ENCODE assay signal across 8 cellular contexts in genomic region chr7:151086802-151087246, GRCh38. TPM values are rescaled to one million over a fixed set of nuclear protein-coding genes. Genes with fewer than 3 reads are reported as not detected.
A peak's percentile ranks its signal among the peaks of the same experiment; 100 is the strongest.
DNase-seq lines count a peak whose midpoint lies in the region; ATAC-seq and TF ChIP-seq lines count a peak whose summit lies in the region.

No MANE protein-coding gene starts in this region.

- TF ChIP-seq POLR2A in gastrocnemius medialis (IDR thresholded peaks at IDR 0.05) = no peak

- H3K27me3 ChIP-seq in right atrium auricular region (no peaks in the 10 kb centered on the region), gastrocnemius medialis (no peaks in the 10 kb centered on the region)

- intact Hi-C loops in gastrocnemius medialis (cut with DNase I; ENCODE audit: low total_unique reads) = loop anchor here (1.0 to 10.0 kb wide), 6 partner anchors 24 to 1378 kb away; partner anchors contain the start of genes ABCB8, ABCF2 and SLC4A2

- H3K27ac Mint-ChIP-seq in HFFc6 = peak overlapping the region; percentile 87

- TF ChIP-seq CTCF in HFFc6 (IDR thresholded peaks at IDR 0.05) = no peak
- no peak for TF ChIP-seq CTCF in right atrium auricular region (IDR thresholded peaks at IDR 0.05)
- no peak for TF ChIP-seq CTCF in gastrocnemius medialis (IDR thresholded peaks at IDR 0.05 in 4 of 5, conservative IDR thresholded peaks at IDR 0.05 in 1 of 5)

- H3K4me1 ChIP-seq in right atrium auricular region (peaks cover 4 to 73% of the 10 kb centered on the region in 2 donors), gastrocnemius medialis (peaks cover 39 to 52% of the 10 kb centered on the region in 2 donors)

- no peaks in the 10 kb centered on the region for H3K9me3 ChIP-seq in right atrium auricular region
- no peaks in the 10 kb centered on the region for H3K9me3 ChIP-seq in gastrocnemius medialis

- H3K4me3 ChIP-seq in right atrium auricular region = peak overlapping the region; percentile 58 to 79
- H3K4me3 ChIP-seq in gastrocnemius medialis = peak overlapping the region; percentile 72 to 95 (median 84)

- peaks cover 8% of the 10 kb centered on the region for H3K27me3 Mint-ChIP-seq in HFFc6 (ENCODE audit: insufficient read depth)

- no peaks in the 10 kb centered on the region for H3K36me3 ChIP-seq in right atrium auricular region
- no peaks in the 10 kb centered on the region for H3K36me3 ChIP-seq in gastrocnemius medialis

- in situ Hi-C loops in gastrocnemius medialis (cut with MboI; ENCODE audit: low sequenced_read_pairs in 4 of 4) = no loop called here

- peak overlapping the region; percentile 92 for H3K4me3 Mint-ChIP-seq in HFFc6

- peak overlapping the region; percentile 89 to 90 for H3K27ac ChIP-seq in right atrium auricular region
- peak overlapping the region; percentile 85 to 96 (median 86) for H3K27ac ChIP-seq in gastrocnemius medialis

- DNase-seq in CD1c-positive myeloid dendritic cell (ENCODE audit: extremely low spot score) = peak; percentile 34
- DNase-seq in HFFc6 = peak; percentile 36
- peak; percentile 56 to 59 for DNase-seq in activated T-cell treated with anti-CD3 and anti-CD28 coated beads, Interleukin-2, amount 50 U/mL, for 48 hours
- DNase-seq in right atrium auricular region (ENCODE audit: low spot score) = no peak
- DNase-seq in gastrocnemius medialis = no peak
- DNase-seq in effector CD4-positive, alpha-beta T cell = no peak
- DNase-seq in pons (ENCODE audit: low spot score) = no peak
- DNase-seq in GDM1 (lab: John Stamatoyannopoulos, UW) = no peak

- peak; percentile 4 to 11 for ATAC-seq in gastrocnemius medialis

- H3K9me3 Mint-ChIP-seq in HFFc6 = no peaks in the 10 kb centered on the region

- H3K4me1 Mint-ChIP-seq in HFFc6 (ENCODE audit: low read depth) = peaks cover 62% of the 10 kb centered on the region

- no peaks in the 10 kb centered on the region; the same call in none of the 2 replicates for H3K36me3 Mint-ChIP-seq in HFFc6 (ENCODE audit: low read depth)

RNA-seq across cellular contexts. Expression of gene AGAP3, which starts 0.5 kb away (rescaled TPM):
- total RNA-seq in HFFc6 (2021; fragmentation: NEBNext Ultra II Directional; extraction: Animal tissue kit (Norgen Biotek cat#: 25700)) = 100 to 1,000 TPM in 1 of 6 experiments, 10 to 100 TPM in 5; 73.3 to 104 (median 82.2) TPM
- total RNA-seq in right atrium auricular region (10 to 100 TPM; 29.8 to 42.1 TPM), gastrocnemius medialis (10 to 100 TPM; 31.1 to 65.3 (median 36.3) TPM)

RNA-seq across cellular contexts. Expression of gene TMUB1, which starts 3.5 kb away (rescaled TPM):
- 10 to 100 TPM; 44.0 to 57.8 (median 51.9) TPM for total RNA-seq in HFFc6 (2021; fragmentation: NEBNext Ultra II Directional; extraction: Animal tissue kit (Norgen Biotek cat#: 25700))
- 10 to 100 TPM; 28.0 to 53.6 TPM for total RNA-seq in right atrium auricular region
- total RNA-seq in gastrocnemius medialis = 100 to 1,000 TPM in 2 of 4 donors, 10 to 100 TPM in 2; 55.5 to 137 (median 97.4) TPM

RNA-seq across cellular contexts. Expression of gene FASTK, which starts 6.2 kb away (rescaled TPM):
- total RNA-seq in HFFc6 (2021; fragmentation: NEBNext Ultra II Directional; extraction: Animal tissue kit (Norgen Biotek cat#: 25700)) = 10 to 100 TPM; 83.8 to 97.0 (median 92.4) TPM
- total RNA-seq in right atrium auricular region = 10 to 100 TPM; 85.9 to 96.4 TPM
- total RNA-seq in gastrocnemius medialis = 100 to 1,000 TPM; 108 to 181 (median 141) TPM

RNA-seq across cellular contexts. Expression of gene SLC4A2, which starts 27.4 kb away (rescaled TPM):
- 100 to 1,000 TPM; 153 to 188 (median 164) TPM for total RNA-seq in HFFc6 (2021; fragmentation: NEBNext Ultra II Directional; extraction: Animal tissue kit (Norgen Biotek cat#: 25700))
- total RNA-seq in right atrium auricular region = 100 to 1,000 TPM in 1 of 2 donors, 10 to 100 TPM in 1; 55.3 to 114 TPM
- total RNA-seq in gastrocnemius medialis = 10 to 100 TPM; 27.5 to 39.6 (median 33.0) TPM

RNA-seq across cellular contexts. Expression of gene CDK5, which starts 29.1 kb away (rescaled TPM):
- total RNA-seq in HFFc6 (2021; fragmentation: NEBNext Ultra II Directional; extraction: Animal tissue kit (Norgen Biotek cat#: 25700)) = 10 to 100 TPM; 31.3 to 37.3 (median 33.4) TPM
- total RNA-seq in right atrium auricular region (1 to 10 TPM; 4.4 to 4.9 TPM), gastrocnemius medialis (10 to 100 TPM in 1 of 4 donors, 1 to 10 TPM in 3; 3.7 to 10.7 (median 5.9) TPM)

Comparison
In these comparisons a context has a peak if more than half of its experiments do, and no peak if none do; other contexts are left out.
1. DNase-seq: peak in CD1c-positive myeloid dendritic cell (single experiment), HFFc6 (single experiment) and activated T-cell treated with anti-CD3 and anti-CD28 coated beads, Interleukin-2, amount 50 U/mL, for 48 hours (2 of 2); none in right atrium auricular region (single experiment), gastrocnemius medialis (0 of 2), effector CD4-positive, alpha-beta T cell (single experiment), pons (single experiment) and GDM1 (single experiment).